Comparison of ENCODE assay signal across 1 cellular context in genomic region chr2:33197198-33197938, GRCh38.
TF ChIP-seq lines count a peak whose summit lies in the region.

No MANE protein-coding gene starts in this region.

TF ChIP-seq in HepG2, 621 proteins besides CTCF, POLR2A, EP300 and RAD21 (continued from another document and continues in another):
- TF ChIP-seq ZNF34 (CRISPR knock-in tag; IDR thresholded peaks at IDR 0.05; ENCODE audit: borderline replicate concordance) (no peak), ZNF101 (CRISPR knock-in tag; IDR thresholded peaks at IDR 0.05; ENCODE audit: borderline replicate concordance, low read depth) (no peak), ZNF496 (CRISPR knock-in tag; IDR thresholded peaks at IDR 0.05; ENCODE audit: insufficient replicate concordance) (no peak), NFE2L2 (IDR thresholded peaks at IDR 0.05; ENCODE audit: low read length) (no peak), CEBPB (IDR thresholded peaks at IDR 0.05; ENCODE audit: borderline replicate concordance, low read depth, low read length) (peak; percentile 91), JUND (CRISPR knock-in tag; IDR thresholded peaks at IDR 0.05) (no peak), ZNF468 (CRISPR knock-in tag; IDR thresholded peaks at IDR 0.05) (no peak), ZNF790 (CRISPR knock-in tag; IDR thresholded peaks at IDR 0.05; ENCODE audit: borderline replicate concordance) (no peak), ISL2 (CRISPR knock-in tag; IDR thresholded peaks at IDR 0.05) (peak; percentile 37; the same call in 1 of the 2 replicates), SP1 (IDR thresholded peaks at IDR 0.05) (no peak), SP1 (CRISPR knock-in tag; IDR thresholded peaks at IDR 0.05) (no peak), ZNF703 (CRISPR knock-in tag; IDR thresholded peaks at IDR 0.05; ENCODE audit: borderline replicate concordance) (no peak), MYNN (CRISPR knock-in tag; IDR thresholded peaks at IDR 0.05; ENCODE audit: low read depth) (no peak), DPF2 (CRISPR knock-in tag; IDR thresholded peaks at IDR 0.05; ENCODE audit: borderline replicate concordance, low read depth) (no peak), RORA (CRISPR knock-in tag; IDR thresholded peaks at IDR 0.05) (peak; percentile 98), THAP7 (CRISPR knock-in tag; IDR thresholded peaks at IDR 0.05) (no peak), SMC3 (IDR thresholded peaks at IDR 0.05; ENCODE audit: low read length) (no peak), MXD4 (CRISPR knock-in tag; IDR thresholded peaks at IDR 0.05) (no peak), TAF15 (IDR thresholded peaks at IDR 0.05; ENCODE audit: low read depth, low read length, poor library complexity, severe bottlenecking) (no peak), SMARCE1 (IDR thresholded peaks at IDR 0.05; ENCODE audit: borderline replicate concordance) (no peak), RFX5 (IDR thresholded peaks at IDR 0.05; ENCODE audit: low read depth, low read length) (no peak), ZNF678 (CRISPR knock-in tag; IDR thresholded peaks at IDR 0.05) (no peak), BATF2 (CRISPR knock-in tag; IDR thresholded peaks at IDR 0.05) (no peak), KDM1A (CRISPR knock-in tag; IDR thresholded peaks at IDR 0.05) (0 out of 2 replicates have a peak, but pooled peaks have one; percentile 31), POGK (CRISPR knock-in tag; conservative IDR thresholded peaks at IDR 0.05) (0 out of 2 replicates have a peak, but pooled peaks have one; percentile 26), ZNF512B (CRISPR knock-in tag; IDR thresholded peaks at IDR 0.05; ENCODE audit: borderline replicate concordance) (no peak), ZFP1 (CRISPR knock-in tag; IDR thresholded peaks at IDR 0.05) (peak; percentile 38; the same call in 1 of the 2 replicates), ZNF451 (CRISPR knock-in tag; IDR thresholded peaks at IDR 0.05) (no peak), ZSCAN22 (CRISPR knock-in tag; IDR thresholded peaks at IDR 0.05) (no peak), MBNL3 (CRISPR knock-in tag; conservative IDR thresholded peaks at IDR 0.05) (no peak), MTF1 (CRISPR knock-in tag; IDR thresholded peaks at IDR 0.05) (no peak), ZNF558 (CRISPR knock-in tag; IDR thresholded peaks at IDR 0.05; ENCODE audit: borderline replicate concordance) (no peak)
- TF ChIP-seq, protein P1, sequence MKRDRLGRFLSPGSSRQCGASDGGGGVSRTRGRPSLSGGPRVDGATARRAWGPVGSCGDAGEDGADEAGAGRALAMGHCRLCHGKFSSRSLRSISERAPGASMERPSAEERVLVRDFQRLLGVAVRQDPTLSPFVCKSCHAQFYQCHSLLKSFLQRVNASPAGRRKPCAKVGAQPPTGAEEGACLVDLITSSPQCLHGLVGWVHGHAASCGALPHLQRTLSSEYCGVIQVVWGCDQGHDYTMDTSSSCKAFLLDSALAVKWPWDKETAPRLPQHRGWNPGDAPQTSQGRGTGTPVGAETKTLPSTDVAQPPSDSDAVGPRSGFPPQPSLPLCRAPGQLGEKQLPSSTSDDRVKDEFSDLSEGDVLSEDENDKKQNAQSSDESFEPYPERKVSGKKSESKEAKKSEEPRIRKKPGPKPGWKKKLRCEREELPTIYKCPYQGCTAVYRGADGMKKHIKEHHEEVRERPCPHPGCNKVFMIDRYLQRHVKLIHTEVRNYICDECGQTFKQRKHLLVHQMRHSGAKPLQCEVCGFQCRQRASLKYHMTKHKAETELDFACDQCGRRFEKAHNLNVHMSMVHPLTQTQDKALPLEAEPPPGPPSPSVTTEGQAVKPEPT (CRISPR knock-in tag; IDR thresholded peaks at IDR 0.05; ENCODE audit: low read depth): no peak
- TF ChIP-seq, protein P2, sequence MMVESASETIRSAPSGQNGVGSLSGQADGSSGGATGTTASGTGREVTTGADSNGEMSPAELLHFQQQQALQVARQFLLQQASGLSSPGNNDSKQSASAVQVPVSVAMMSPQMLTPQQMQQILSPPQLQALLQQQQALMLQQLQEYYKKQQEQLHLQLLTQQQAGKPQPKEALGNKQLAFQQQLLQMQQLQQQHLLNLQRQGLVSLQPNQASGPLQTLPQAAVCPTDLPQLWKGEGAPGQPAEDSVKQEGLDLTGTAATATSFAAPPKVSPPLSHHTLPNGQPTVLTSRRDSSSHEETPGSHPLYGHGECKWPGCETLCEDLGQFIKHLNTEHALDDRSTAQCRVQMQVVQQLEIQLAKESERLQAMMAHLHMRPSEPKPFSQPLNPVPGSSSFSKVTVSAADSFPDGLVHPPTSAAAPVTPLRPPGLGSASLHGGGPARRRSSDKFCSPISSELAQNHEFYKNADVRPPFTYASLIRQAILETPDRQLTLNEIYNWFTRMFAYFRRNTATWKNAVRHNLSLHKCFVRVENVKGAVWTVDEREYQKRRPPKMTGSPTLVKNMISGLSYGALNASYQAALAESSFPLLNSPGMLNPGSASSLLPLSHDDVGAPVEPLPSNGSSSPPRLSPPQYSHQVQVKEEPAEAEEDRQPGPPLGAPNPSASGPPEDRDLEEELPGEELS (CRISPR knock-in tag; IDR thresholded peaks at IDR 0.05): 0 out of 2 replicates have a peak, but pooled peaks have one; percentile 30
- TF ChIP-seq, protein P3, sequence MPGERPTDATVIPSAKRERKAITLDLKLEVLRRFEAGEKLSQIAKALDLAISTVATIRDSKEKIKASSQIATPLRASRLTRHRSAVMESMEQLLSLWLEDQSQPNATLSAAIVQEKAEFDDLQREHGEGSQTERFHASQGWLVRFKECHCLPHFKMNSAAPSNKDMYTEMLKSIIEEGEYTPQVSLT (CRISPR knock-in tag; IDR thresholded peaks at IDR 0.05; ENCODE audit: borderline replicate concordance, low read depth): no peak
- TF ChIP-seq, protein P4, sequence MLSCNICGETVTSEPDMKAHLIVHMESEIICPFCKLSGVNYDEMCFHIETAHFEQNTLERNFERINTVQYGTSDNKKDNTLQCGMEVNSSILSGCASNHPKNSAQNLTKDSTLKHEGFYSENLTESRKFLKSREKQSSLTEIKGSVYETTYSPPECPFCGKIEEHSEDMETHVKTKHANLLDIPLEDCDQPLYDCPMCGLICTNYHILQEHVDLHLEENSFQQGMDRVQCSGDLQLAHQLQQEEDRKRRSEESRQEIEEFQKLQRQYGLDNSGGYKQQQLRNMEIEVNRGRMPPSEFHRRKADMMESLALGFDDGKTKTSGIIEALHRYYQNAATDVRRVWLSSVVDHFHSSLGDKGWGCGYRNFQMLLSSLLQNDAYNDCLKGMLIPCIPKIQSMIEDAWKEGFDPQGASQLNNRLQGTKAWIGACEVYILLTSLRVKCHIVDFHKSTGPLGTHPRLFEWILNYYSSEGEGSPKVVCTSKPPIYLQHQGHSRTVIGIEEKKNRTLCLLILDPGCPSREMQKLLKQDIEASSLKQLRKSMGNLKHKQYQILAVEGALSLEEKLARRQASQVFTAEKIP (CRISPR knock-in tag; IDR thresholded peaks at IDR 0.05; ENCODE audit: borderline replicate concordance): no peak
- TF ChIP-seq, protein P5, sequence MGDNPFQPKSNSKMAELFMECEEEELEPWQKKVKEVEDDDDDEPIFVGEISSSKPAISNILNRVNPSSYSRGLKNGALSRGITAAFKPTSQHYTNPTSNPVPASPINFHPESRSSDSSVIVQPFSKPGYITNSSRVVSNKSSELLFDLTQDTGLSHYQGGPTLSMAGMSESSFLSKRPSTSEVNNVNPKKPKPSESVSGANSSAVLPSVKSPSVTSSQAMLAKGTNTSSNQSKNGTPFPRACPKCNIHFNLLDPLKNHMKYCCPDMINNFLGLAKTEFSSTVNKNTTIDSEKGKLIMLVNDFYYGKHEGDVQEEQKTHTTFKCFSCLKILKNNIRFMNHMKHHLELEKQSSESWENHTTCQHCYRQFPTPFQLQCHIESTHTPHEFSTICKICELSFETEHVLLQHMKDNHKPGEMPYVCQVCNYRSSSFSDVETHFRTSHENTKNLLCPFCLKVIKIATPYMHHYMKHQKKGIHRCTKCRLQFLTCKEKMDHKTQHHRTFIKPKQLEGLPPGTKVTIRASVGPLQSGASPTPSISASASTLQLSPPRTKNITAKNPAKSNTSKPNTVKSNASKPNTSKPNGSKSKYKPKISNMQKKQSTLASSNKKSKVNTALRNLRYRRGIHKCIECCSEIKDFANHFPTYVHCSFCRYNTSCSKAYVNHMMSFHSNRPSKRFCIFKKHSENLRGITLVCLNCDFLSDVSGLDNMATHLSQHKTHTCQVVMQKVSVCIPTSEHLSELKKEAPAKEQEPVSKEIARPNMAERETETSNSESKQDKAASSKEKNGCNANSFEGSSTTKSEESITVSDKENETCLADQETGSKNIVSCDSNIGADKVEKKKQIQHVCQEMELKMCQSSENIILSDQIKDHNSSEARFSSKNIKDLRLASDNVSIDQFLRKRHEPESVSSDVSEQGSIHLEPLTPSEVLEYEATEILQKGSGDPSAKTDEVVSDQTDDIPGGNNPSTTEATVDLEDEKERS (CRISPR knock-in tag; IDR thresholded peaks at IDR 0.05): no peak
- TF ChIP-seq, protein P6, sequence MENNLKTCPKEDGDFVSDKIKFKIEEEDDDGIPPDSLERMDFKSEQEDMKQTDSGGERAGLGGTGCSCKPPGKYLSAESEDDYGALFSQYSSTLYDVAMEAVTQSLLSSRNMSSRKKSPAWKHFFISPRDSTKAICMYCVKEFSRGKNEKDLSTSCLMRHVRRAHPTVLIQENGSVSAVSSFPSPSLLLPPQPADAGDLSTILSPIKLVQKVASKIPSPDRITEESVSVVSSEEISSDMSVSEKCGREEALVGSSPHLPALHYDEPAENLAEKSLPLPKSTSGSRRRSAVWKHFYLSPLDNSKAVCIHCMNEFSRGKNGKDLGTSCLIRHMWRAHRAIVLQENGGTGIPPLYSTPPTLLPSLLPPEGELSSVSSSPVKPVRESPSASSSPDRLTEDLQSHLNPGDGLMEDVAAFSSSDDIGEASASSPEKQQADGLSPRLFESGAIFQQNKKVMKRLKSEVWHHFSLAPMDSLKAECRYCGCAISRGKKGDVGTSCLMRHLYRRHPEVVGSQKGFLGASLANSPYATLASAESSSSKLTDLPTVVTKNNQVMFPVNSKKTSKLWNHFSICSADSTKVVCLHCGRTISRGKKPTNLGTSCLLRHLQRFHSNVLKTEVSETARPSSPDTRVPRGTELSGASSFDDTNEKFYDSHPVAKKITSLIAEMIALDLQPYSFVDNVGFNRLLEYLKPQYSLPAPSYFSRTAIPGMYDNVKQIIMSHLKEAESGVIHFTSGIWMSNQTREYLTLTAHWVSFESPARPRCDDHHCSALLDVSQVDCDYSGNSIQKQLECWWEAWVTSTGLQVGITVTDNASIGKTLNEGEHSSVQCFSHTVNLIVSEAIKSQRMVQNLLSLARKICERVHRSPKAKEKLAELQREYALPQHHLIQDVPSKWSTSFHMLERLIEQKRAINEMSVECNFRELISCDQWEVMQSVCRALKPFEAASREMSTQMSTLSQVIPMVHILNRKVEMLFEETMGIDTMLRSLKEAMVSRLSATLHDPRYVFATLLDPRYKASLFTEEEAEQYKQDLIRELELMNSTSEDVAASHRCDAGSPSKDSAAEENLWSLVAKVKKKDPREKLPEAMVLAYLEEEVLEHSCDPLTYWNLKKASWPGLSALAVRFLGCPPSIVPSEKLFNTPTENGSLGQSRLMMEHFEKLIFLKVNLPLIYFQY (CRISPR knock-in tag; IDR thresholded peaks at IDR 0.05; ENCODE audit: borderline replicate concordance): peak; percentile 32; the same call in 1 of the 2 replicates
